ENCODE assay signal across 25 cellular contexts in the genomic region with DNA sequence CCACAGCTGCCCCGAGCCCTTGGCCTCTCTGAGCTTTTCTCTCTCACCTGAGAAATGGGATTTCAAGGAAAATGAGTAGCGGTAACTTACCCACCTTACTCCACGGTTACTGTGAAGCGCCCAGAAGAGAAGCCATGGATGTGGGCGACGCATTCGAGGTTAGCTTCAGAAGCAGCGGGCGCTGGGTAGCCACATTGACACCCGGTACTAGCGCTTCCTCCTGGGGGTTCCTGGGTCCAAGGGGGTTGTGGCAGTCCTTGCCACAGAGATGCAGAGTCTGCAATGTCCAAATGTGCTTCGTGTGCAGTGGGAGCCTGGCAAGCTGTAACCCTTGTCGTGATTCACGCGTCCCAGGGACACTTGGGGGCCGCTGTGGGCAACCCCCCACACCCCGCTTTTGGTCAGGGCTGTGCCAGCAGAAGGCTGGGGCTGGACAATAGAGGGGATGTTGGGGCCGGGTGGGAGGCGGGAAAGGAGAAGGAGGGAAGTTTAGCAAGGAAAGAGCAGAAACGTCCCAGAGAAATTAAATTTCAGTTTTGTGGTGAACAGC. TPM values are rescaled to one million over a fixed set of nuclear protein-coding genes. Genes with fewer than 3 reads are reported as not detected.
DNase-seq lines count a peak whose midpoint lies in the region; ATAC-seq lines count a peak whose summit lies in the region.
"Had no signal": no experiment of that assay in that cellular context is flagged by ENCODE, and none has a peak within 500 bp of the region (broad histone marks: within the 10 kb centered on the region; RNA-seq: fewer than 3 reads in every experiment).

No MANE protein-coding gene starts in this region.

- H3K27ac Mint-ChIP-seq in T-helper 1 cell treated with Interleukin-12 subunit alpha and Interleukin-12 subunit beta and Interleukin-4 antibody, amounts not matched to agents 30 μg/mL and 1 μg/mL, for 36 hours: peak overlapping the region; percentile 82
- peak overlapping the region; percentile 81 to 85 for H3K27ac Mint-ChIP-seq in stimulated activated naive CD8-positive, alpha-beta T cell treated with anti-CD3 and anti-CD28 coated beads, Interleukin-15, amount 100 ng/mL, for 72 hours
- H3K27ac Mint-ChIP-seq in natural killer cell treated with Interleukin-12 subunit alpha and Interleukin-12 subunit beta and Interleukin-15 and Interleukin-18, amount 100 ng/mL, for 72 hours: peak overlapping the region; percentile 97 to 99

- H3K9me3 Mint-ChIP-seq in T-helper 1 cell treated with Interleukin-12 subunit alpha and Interleukin-12 subunit beta and Interleukin-4 antibody, amounts not matched to agents 30 μg/mL and 1 μg/mL, for 36 hours: peaks cover 7% of the 10 kb centered on the region
- H3K9me3 Mint-ChIP-seq in stimulated activated naive CD8-positive, alpha-beta T cell treated with anti-CD3 and anti-CD28 coated beads, Interleukin-15, amount 100 ng/mL, for 72 hours: peaks cover 7% of the 10 kb centered on the region in 2 donors
- no peaks in the 10 kb centered on the region for H3K9me3 Mint-ChIP-seq in natural killer cell treated with Interleukin-12 subunit alpha and Interleukin-12 subunit beta and Interleukin-15 and Interleukin-18, amount 100 ng/mL, for 72 hours
- H3K9me3 Mint-ChIP-seq: CD8-positive, alpha-beta memory T cell had no signal

- H3K36me3 Mint-ChIP-seq in T-helper 1 cell treated with Interleukin-12 subunit alpha and Interleukin-12 subunit beta and Interleukin-4 antibody, amounts not matched to agents 30 μg/mL and 1 μg/mL, for 36 hours (ENCODE audit: low read depth): peaks cover 37% of the 10 kb centered on the region
- peaks cover 7% of the 10 kb centered on the region for H3K36me3 Mint-ChIP-seq in natural killer cell treated with Interleukin-12 subunit alpha and Interleukin-12 subunit beta and Interleukin-15 and Interleukin-18, amount 100 ng/mL, for 72 hours
- H3K36me3 Mint-ChIP-seq: CD8-positive, alpha-beta memory T cell had no signal

- no peak overlapping the region for H3K27ac ChIP-seq in SJCRH30
- H3K27ac ChIP-seq: 22Rv1, BLaER1, GM23248, KMS-11, RWPE1 had no signal

- H3K27me3 ChIP-seq in SJCRH30: no peaks in the 10 kb centered on the region
- H3K27me3 ChIP-seq: BLaER1 had no signal

- H3K4me1 ChIP-seq in SJCRH30: peaks cover 16% of the 10 kb centered on the region

- no peaks in the 10 kb centered on the region for H3K9me3 ChIP-seq in SJCRH30 (replicated peaks)

- H3K36me3 ChIP-seq in SJCRH30: no peaks in the 10 kb centered on the region
- H3K36me3 ChIP-seq: BLaER1 had no signal

- H3K4me3 ChIP-seq in SJCRH30: no peak overlapping the region
- H3K4me3 ChIP-seq: BLaER1, GM23248 had no signal

- no peaks in the 10 kb centered on the region for H3K27me3 Mint-ChIP-seq in T-helper 1 cell treated with Interleukin-12 subunit alpha and Interleukin-12 subunit beta and Interleukin-4 antibody, amounts not matched to agents 30 μg/mL and 1 μg/mL, for 36 hours (ENCODE audit: low read depth)
- H3K27me3 Mint-ChIP-seq in stimulated activated naive CD8-positive, alpha-beta T cell treated with anti-CD3 and anti-CD28 coated beads, Interleukin-15, amount 100 ng/mL, for 72 hours: no peaks in the 10 kb centered on the region
- no peaks in the 10 kb centered on the region for H3K27me3 Mint-ChIP-seq in natural killer cell treated with Interleukin-12 subunit alpha and Interleukin-12 subunit beta and Interleukin-15 and Interleukin-18, amount 100 ng/mL, for 72 hours

- H3K4me1 Mint-ChIP-seq in T-helper 1 cell treated with Interleukin-12 subunit alpha and Interleukin-12 subunit beta and Interleukin-4 antibody, amounts not matched to agents 30 μg/mL and 1 μg/mL, for 36 hours (ENCODE audit: low read depth): peaks cover 60% of the 10 kb centered on the region
- peaks cover 59% of the 10 kb centered on the region for H3K4me1 Mint-ChIP-seq in stimulated activated naive CD8-positive, alpha-beta T cell treated with anti-CD3 and anti-CD28 coated beads, Interleukin-15, amount 100 ng/mL, for 72 hours
- H3K4me1 Mint-ChIP-seq in natural killer cell treated with Interleukin-12 subunit alpha and Interleukin-12 subunit beta and Interleukin-15 and Interleukin-18, amount 100 ng/mL, for 72 hours (ENCODE audit: low read depth in 2 of 2): peaks cover 49 to 57% of the 10 kb centered on the region in 2 donors

- H3K4me3 Mint-ChIP-seq in T-helper 1 cell treated with Interleukin-12 subunit alpha and Interleukin-12 subunit beta and Interleukin-4 antibody, amounts not matched to agents 30 μg/mL and 1 μg/mL, for 36 hours: peak overlapping the region; percentile 79
- H3K4me3 Mint-ChIP-seq in stimulated activated naive CD8-positive, alpha-beta T cell treated with anti-CD3 and anti-CD28 coated beads, Interleukin-15, amount 100 ng/mL, for 72 hours: peak overlapping the region in 1 of 2 donors; percentile 79
- peak overlapping the region; percentile 84 for H3K4me3 Mint-ChIP-seq in natural killer cell treated with Interleukin-12 subunit alpha and Interleukin-12 subunit beta and Interleukin-15 and Interleukin-18, amount 100 ng/mL, for 72 hours
- H3K4me3 Mint-ChIP-seq: CD8-positive, alpha-beta memory T cell had no signal

- ATAC-seq in stimulated activated naive CD8-positive, alpha-beta T cell treated with anti-CD3 and anti-CD28 coated beads, Interleukin-15, amount 100 ng/mL, for 72 hours: no peak
- no peak for ATAC-seq in stimulated activated naive CD8-positive, alpha-beta T cell treated with anti-CD3 and anti-CD28 coated beads, Interleukin-15, Interleukin-2, amounts not matched to agents 100 U/mL and 50 U/mL, for 24 hours
- ATAC-seq in natural killer cell treated with Interleukin-12 subunit alpha and Interleukin-12 subunit beta and Interleukin-15 and Interleukin-18, amount 100 ng/mL, for 72 hours: no peak

- DNase-seq in T-helper 1 cell: no peak
- DNase-seq in stimulated activated naive CD8-positive, alpha-beta T cell treated with anti-CD3 and anti-CD28 coated beads, Interleukin-15, amount 100 ng/mL, for 72 hours: no peak
- DNase-seq in stimulated activated naive CD8-positive, alpha-beta T cell treated with anti-CD3 and anti-CD28 coated beads, Interleukin-15, Interleukin-2, amounts not matched to agents 100 U/mL and 50 U/mL, for 24 hours: no peak
- no peak for DNase-seq in natural killer cell treated with Interleukin-12 subunit alpha and Interleukin-12 subunit beta and Interleukin-15 and Interleukin-18, amount 100 ng/mL, for 72 hours (ENCODE audit: low spot score)
- DNase-seq in SJCRH30: no peak
- DNase-seq in mucosa of gallbladder (ENCODE audit: low spot score): no peak
- DNase-seq in inferior parietal cortex (ENCODE audit: extremely low spot score): no peak
- DNase-seq: ACHN; CD8-positive, alpha-beta memory T cell; GM23248; HCEC 1CT; IMR-90; NCI-H1694; NCI-H2081; NCI-H2171; NCI-H345; NCI-H524; NCI-H774; NK-92 treated with Interleukin-12 subunit alpha and Interleukin-12 subunit beta, amount 100 ng/mL, for 24 hours; SHP77 treated with DMSO at 0.1 percent for 48 hours had no signal

RNA-seq across cellular contexts. Expression of gene FURIN, which starts 41.4 kb away (rescaled TPM):
- total RNA-seq in natural killer cell treated with Interleukin-12 subunit alpha and Interleukin-12 subunit beta and Interleukin-15 and Interleukin-18, amount 100 ng/mL, for 72 hours: 100 to 1,000 TPM; 528 to 679 TPM
- 12.0 and 12.6 TPM in 2 replicates for total RNA-seq in SJCRH30 (2014; rRNA removed; shearing (Covaris generic))
- 33.8 TPM for total RNA-seq in mucosa of gallbladder

RNA-seq across cellular contexts. Expression of gene FES, which starts 57.3 kb away (rescaled TPM):
- 100 to 1,000 TPM; 139 to 140 TPM for total RNA-seq in natural killer cell treated with Interleukin-12 subunit alpha and Interleukin-12 subunit beta and Interleukin-15 and Interleukin-18, amount 100 ng/mL, for 72 hours
- 0.25 and 1.1 TPM in 2 replicates for total RNA-seq in SJCRH30 (2014; rRNA removed; shearing (Covaris generic))
- 26.2 TPM for total RNA-seq in mucosa of gallbladder

Comparison
In these comparisons a context has a peak if more than half of its experiments do, and no peak if none do; other contexts are left out.
1. RNA of gene FURIN, which starts 41.4 kb away (total RNA-seq): 528 to 679 TPM in natural killer cell treated with Interleukin-12 subunit alpha and Interleukin-12 subunit beta and Interleukin-15 and Interleukin-18, amount 100 ng/mL, for 72 hours; 33.8 TPM in mucosa of gallbladder (single experiment) and 12.0 to 12.6 TPM in SJCRH30; every median in the first group is over 10 times any median in the second.
2. RNA of gene FES, which starts 57.3 kb away (total RNA-seq): 139 to 140 TPM in natural killer cell treated with Interleukin-12 subunit alpha and Interleukin-12 subunit beta and Interleukin-15 and Interleukin-18, amount 100 ng/mL, for 72 hours and 26.2 TPM in mucosa of gallbladder (single experiment); 0.25 to 1.1 TPM in SJCRH30; every median in the first group is over 10 times any median in the second.
3. Peak in every context shown above with its lines, with median percentiles within 50 percentile points of each other: H3K27ac Mint-ChIP-seq.